In the genomic region with DNA sequence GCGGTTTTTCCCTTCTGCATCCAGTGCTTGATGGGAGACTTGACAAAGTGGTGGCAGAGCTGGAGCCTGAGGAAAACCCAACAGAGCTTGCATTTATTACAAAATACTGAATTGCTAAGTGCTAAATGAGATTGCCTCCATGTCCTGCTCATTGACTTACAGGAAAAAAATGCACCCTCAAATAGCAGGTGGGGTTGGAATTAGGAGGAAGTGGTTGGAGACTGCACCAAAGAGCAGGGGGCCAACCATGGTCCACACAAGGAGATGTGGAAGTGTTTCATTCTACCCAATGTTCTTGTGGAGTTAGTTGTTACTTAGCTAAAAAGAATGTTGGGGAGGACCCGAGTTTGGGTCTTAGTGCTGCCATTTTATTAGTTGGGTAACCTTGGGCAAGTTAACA, we compare ENCODE assay signal across 20 cellular contexts.
DNase-seq lines count a peak whose midpoint lies in the region; ATAC-seq and TF ChIP-seq lines count a peak whose summit lies in the region.
"Had no signal": no experiment of that assay in that cellular context is flagged by ENCODE, and none has a peak within 500 bp of the region (broad histone marks: within the 10 kb centered on the region; RNA-seq: fewer than 3 reads in every experiment).

No MANE protein-coding gene starts in this region.

- TF ChIP-seq EP300 in esophagus muscularis mucosa (IDR thresholded peaks at IDR 0.05) = no peak

- H3K9ac ChIP-seq in Loucy (ENCODE audit: low read depth, low read length, poor library complexity, severe bottlenecking) = no peak overlapping the region
- H3K9ac ChIP-seq: BLaER1 treated with 17β-estradiol and CSF1 and Interleukin-3, amounts not matched to agents 10 nM and 100 nM had no signal

- H3K9me2 ChIP-seq in GM23338 (ENCODE audit: insufficient read depth) (peaks cover 9% of the 10 kb centered on the region; the same call in 1 of the 2 replicates), Loucy (replicated peaks; ENCODE audit: low read depth, low read length) (no peaks in the 10 kb centered on the region)

- peaks cover 34% of the 10 kb centered on the region for H3K4me1 Mint-ChIP-seq in GM23338

- H3F3A ChIP-seq in GM23338 (replicated peaks; ENCODE audit: low read depth) (no peaks in the 10 kb centered on the region), Loucy (ENCODE audit: low read depth) (no peaks in the 10 kb centered on the region)

- DNase-seq in GDM1 (lab: John Stamatoyannopoulos, UW) (peak; percentile 19), GM23338 (ENCODE audit: low spot score) (no peak), esophagus muscularis mucosa (ENCODE audit: extremely low spot score) (peak; percentile 64), medulla oblongata (ENCODE audit: extremely low spot score) (no peak), HT-29 (ENCODE audit: low spot score) (no peak), iPS-NIHi11 (ENCODE audit: low spot score) (no peak)
- DNase-seq: 8988T; ACHN; Caco-2; Calu3; CD4-positive, alpha-beta T cell; CD8-positive, alpha-beta T cell; DMS79 treated with DMSO at 0.1 percent for 48 hours; EL; GF-D8 had no signal

- 0 out of 2 replicates have a peak overlapping the region, but pooled peaks have one; percentile 27 for H3K27ac Mint-ChIP-seq in GM23338
- H3K27ac Mint-ChIP-seq: B cell; CD4-positive, alpha-beta T cell; CD8-positive, alpha-beta T cell had no signal

- H3K79me2 ChIP-seq in GM23338 (replicated peaks; ENCODE audit: insufficient read depth) = no peaks in the 10 kb centered on the region
- H3K79me2 ChIP-seq in Loucy (ENCODE audit: insufficient read depth, low read length) = no peaks in the 10 kb centered on the region

- H3K27me3 ChIP-seq in GM23338 (ENCODE audit: insufficient read depth) (no peaks in the 10 kb centered on the region), Loucy (ENCODE audit: insufficient read depth, low read length, poor library complexity, severe bottlenecking) (no peaks in the 10 kb centered on the region), esophagus muscularis mucosa (no peaks in the 10 kb centered on the region)
- H3K27me3 ChIP-seq: BLaER1 treated with 17β-estradiol and CSF1 and Interleukin-3, amounts not matched to agents 10 nM and 100 nM had no signal

- no peak overlapping the region for H3K4me3 Mint-ChIP-seq in GM23338
- H3K4me3 Mint-ChIP-seq: B cell; CD4-positive, alpha-beta T cell; CD8-positive, alpha-beta T cell had no signal

- H2AFZ ChIP-seq in GM23338 = no peak overlapping the region; the same call in 1 of the 2 replicates
- H2AFZ ChIP-seq in Loucy (ENCODE audit: low read length) = 0 out of 2 replicates have a peak overlapping the region, but pooled peaks have one; percentile 35

- TF ChIP-seq POLR2A in esophagus muscularis mucosa (IDR thresholded peaks at IDR 0.05; ENCODE audit: low read depth) = no peak

- ATAC-seq in GM23338 (no peak), GM21515 (IDR thresholded peaks at IDR 0.05; ENCODE audit: unreplicated experiment) (no peak)
- ATAC-seq: CD8-positive, alpha-beta T cell had no signal

- no peaks in the 10 kb centered on the region; the same call in 2 of the 3 replicates for H3K9me3 Mint-ChIP-seq in GM23338
- H3K9me3 Mint-ChIP-seq: CD4-positive, alpha-beta T cell; CD8-positive, alpha-beta T cell had no signal

- peaks cover 3% of the 10 kb centered on the region; the same call in 1 of the 3 replicates for H3K36me3 Mint-ChIP-seq in GM23338 (ENCODE audit: low read depth)
- H3K36me3 Mint-ChIP-seq: CD8-positive, alpha-beta T cell had no signal

- TF ChIP-seq CTCF in GM23338 (conservative IDR thresholded peaks at IDR 0.05; ENCODE audit: low read depth in 2 of 2) (no peak), Loucy (conservative IDR thresholded peaks at IDR 0.05; ENCODE audit: low read length) (no peak), esophagus muscularis mucosa (IDR thresholded peaks at IDR 0.05) (no peak)

- H3K4me2 ChIP-seq in GM23338 (no peak overlapping the region), Loucy (ENCODE audit: low read depth, low read length, poor library complexity, severe bottlenecking) (no peak overlapping the region)
- H3K4me2 ChIP-seq: BLaER1 treated with 17β-estradiol and CSF1 and Interleukin-3, amounts not matched to agents 10 nM and 100 nM had no signal

- H3K4me1 ChIP-seq in GM23338 (ENCODE audit: insufficient read depth) (peaks cover 18% of the 10 kb centered on the region; the same call in 1 of the 2 replicates), Loucy (ENCODE audit: insufficient read depth, low read length, poor library complexity, severe bottlenecking) (peaks cover 25% of the 10 kb centered on the region), esophagus muscularis mucosa (peaks cover 0 to 15% (median 13%) of the 10 kb centered on the region in 4 donors)
- H3K4me1 ChIP-seq: Caco-2 had no signal

- H4K20me1 ChIP-seq in GM23338 (replicated peaks; ENCODE audit: insufficient read depth) (no peaks in the 10 kb centered on the region), Loucy (ENCODE audit: insufficient read depth, low read length, poor library complexity, severe bottlenecking) (no peaks in the 10 kb centered on the region)
- H4K20me1 ChIP-seq: BLaER1 treated with 17β-estradiol and CSF1 and Interleukin-3, amounts not matched to agents 10 nM and 100 nM had no signal

- H3K4me3 ChIP-seq in GM23338 (no peak overlapping the region), Loucy (ENCODE audit: low read length, poor library complexity, severe bottlenecking) (no peak overlapping the region), esophagus muscularis mucosa (no peak overlapping the region)
- H3K4me3 ChIP-seq: BLaER1 treated with 17β-estradiol and CSF1 and Interleukin-3, amounts not matched to agents 10 nM and 100 nM had no signal

- no peaks in the 10 kb centered on the region for H3K36me3 ChIP-seq in GM23338 (ENCODE audit: insufficient read depth)
- no peaks in the 10 kb centered on the region for H3K36me3 ChIP-seq in Loucy (ENCODE audit: insufficient read depth, low read length)
- no peaks in the 10 kb centered on the region for H3K36me3 ChIP-seq in esophagus muscularis mucosa

- H3K27me3 Mint-ChIP-seq in GM23338 (ENCODE audit: insufficient read depth, low read depth, poor library complexity) = peaks cover 2% of the 10 kb centered on the region
- H3K27me3 Mint-ChIP-seq: B cell; CD4-positive, alpha-beta T cell had no signal

- WGBS in esophagus muscularis mucosa = 48% methylated on average over 2 of the region's 2 CpGs

- H3K27ac ChIP-seq in GM23338 (ENCODE audit: low read depth) = no peak overlapping the region
- H3K27ac ChIP-seq in esophagus muscularis mucosa (replicated peaks in 1 of 4) = no peak overlapping the region
- H3K27ac ChIP-seq: BLaER1 treated with 17β-estradiol and CSF1 and Interleukin-3, amounts not matched to agents 10 nM and 100 nM; C4-2B had no signal

- H3K9me3 ChIP-seq in Loucy (ENCODE audit: insufficient read depth, low read depth, low read length) (no peaks in the 10 kb centered on the region; the same call in 1 of the 2 replicates), esophagus muscularis mucosa (no peaks in the 10 kb centered on the region)
- H3K9me3 ChIP-seq: Caco-2 had no signal

- intact Hi-C loops in esophagus muscularis mucosa (cut with DNase I) = no loop called here

TF ChIP-seq in GM23338, 12 proteins besides CTCF, POLR2A, EP300 and RAD21 (continues in another document):
- TF ChIP-seq JUNB (IDR thresholded peaks at IDR 0.05; ENCODE audit: unreplicated experiment) (no peak), STAT1 (IDR thresholded peaks at IDR 0.05; ENCODE audit: unreplicated experiment) (no peak), EZH2 (IDR thresholded peaks at IDR 0.05; ENCODE audit: low read depth, unreplicated experiment) (no peak)
- TF ChIP-seq, protein P1, sequence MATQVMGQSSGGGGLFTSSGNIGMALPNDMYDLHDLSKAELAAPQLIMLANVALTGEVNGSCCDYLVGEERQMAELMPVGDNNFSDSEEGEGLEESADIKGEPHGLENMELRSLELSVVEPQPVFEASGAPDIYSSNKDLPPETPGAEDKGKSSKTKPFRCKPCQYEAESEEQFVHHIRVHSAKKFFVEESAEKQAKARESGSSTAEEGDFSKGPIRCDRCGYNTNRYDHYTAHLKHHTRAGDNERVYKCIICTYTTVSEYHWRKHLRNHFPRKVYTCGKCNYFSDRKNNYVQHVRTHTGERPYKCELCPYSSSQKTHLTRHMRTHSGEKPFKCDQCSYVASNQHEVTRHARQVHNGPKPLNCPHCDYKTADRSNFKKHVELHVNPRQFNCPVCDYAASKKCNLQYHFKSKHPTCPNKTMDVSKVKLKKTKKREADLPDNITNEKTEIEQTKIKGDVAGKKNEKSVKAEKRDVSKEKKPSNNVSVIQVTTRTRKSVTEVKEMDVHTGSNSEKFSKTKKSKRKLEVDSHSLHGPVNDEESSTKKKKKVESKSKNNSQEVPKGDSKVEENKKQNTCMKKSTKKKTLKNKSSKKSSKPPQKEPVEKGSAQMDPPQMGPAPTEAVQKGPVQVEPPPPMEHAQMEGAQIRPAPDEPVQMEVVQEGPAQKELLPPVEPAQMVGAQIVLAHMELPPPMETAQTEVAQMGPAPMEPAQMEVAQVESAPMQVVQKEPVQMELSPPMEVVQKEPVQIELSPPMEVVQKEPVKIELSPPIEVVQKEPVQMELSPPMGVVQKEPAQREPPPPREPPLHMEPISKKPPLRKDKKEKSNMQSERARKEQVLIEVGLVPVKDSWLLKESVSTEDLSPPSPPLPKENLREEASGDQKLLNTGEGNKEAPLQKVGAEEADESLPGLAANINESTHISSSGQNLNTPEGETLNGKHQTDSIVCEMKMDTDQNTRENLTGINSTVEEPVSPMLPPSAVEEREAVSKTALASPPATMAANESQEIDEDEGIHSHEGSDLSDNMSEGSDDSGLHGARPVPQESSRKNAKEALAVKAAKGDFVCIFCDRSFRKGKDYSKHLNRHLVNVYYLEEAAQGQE (IDR thresholded peaks at IDR 0.05; ENCODE audit: unreplicated experiment) = no peak

Comparison
In these comparisons a context has a peak if more than half of its experiments do, and no peak if none do; other contexts are left out.
1. DNase-seq: peak in GDM1 (single experiment) and esophagus muscularis mucosa (single experiment); none in GM23338 (single experiment), medulla oblongata (single experiment), HT-29 (single experiment) and iPS-NIHi11 (single experiment).